ENCODE assay signal across 18 cellular contexts in genomic region chr5:127922603-127923002, GRCh38.
DNase-seq lines count a peak whose midpoint lies in the region; ATAC-seq, FAIRE-seq and TF ChIP-seq lines count a peak whose summit lies in the region.
"Had no signal": no experiment of that assay in that cellular context is flagged by ENCODE, and none has a peak within 500 bp of the region (broad histone marks: within the 10 kb centered on the region; RNA-seq: fewer than 3 reads in every experiment).

No MANE protein-coding gene starts in this region.

- no peak overlapping the region for H2AK5ac ChIP-seq in IMR-90 (ENCODE audit: low read depth, low read length)

- H3K36me3 Mint-ChIP-seq in CD8-positive, alpha-beta memory T cell = peaks cover 0 to 3% (median 0%) of the 10 kb centered on the region in 3 donors

- H3K79me2 ChIP-seq in HepG2 (ENCODE audit: insufficient read depth, low read length) (no peaks in the 10 kb centered on the region), endothelial cell of umbilical vein (ENCODE audit: control insufficient read depth, insufficient read depth, low read length) (no peaks in the 10 kb centered on the region)

- TF ChIP-seq POLR2A in HepG2 (IDR thresholded peaks at IDR 0.05; ENCODE audit: insufficient read depth in 1 of 2, low read depth in 2 of 2, low read length in 2 of 2) (no peak), right lobe of liver (IDR thresholded peaks at IDR 0.05) (no peak), IMR-90 (IDR thresholded peaks at IDR 0.05; ENCODE audit: low read depth, low read length) (no peak), endothelial cell of umbilical vein (IDR thresholded peaks at IDR 0.05; ENCODE audit: low read depth, low read length) (no peak)

- H2AK9ac ChIP-seq in IMR-90 (replicated peaks; ENCODE audit: low read depth, low read length, poor library complexity) = no peak overlapping the region

- no peaks in the 10 kb centered on the region for H3K4me1 ChIP-seq in HepG2 (ENCODE audit: insufficient read depth, low read length)
- H3K4me1 ChIP-seq in right lobe of liver = no peaks in the 10 kb centered on the region
- H3K4me1 ChIP-seq in IMR-90 (ENCODE audit: control insufficient read depth, insufficient read depth, low read length) = no peaks in the 10 kb centered on the region
- H3K4me1 ChIP-seq in endothelial cell of umbilical vein (ENCODE audit: control insufficient read depth, extremely low read depth, insufficient read depth, low read length) = peaks cover 6% of the 10 kb centered on the region
- no peaks in the 10 kb centered on the region for H3K4me1 ChIP-seq in CD8-positive, alpha-beta memory T cell (ENCODE audit: insufficient read depth, low read length)

- H2BK120ac ChIP-seq in IMR-90 (ENCODE audit: low read depth, low read length) = no peak overlapping the region

- H3K27ac Mint-ChIP-seq in CD8-positive, alpha-beta memory T cell = no peak overlapping the region
- H3K27ac Mint-ChIP-seq: B cell; CD4-positive, alpha-beta T cell had no signal

- no peak overlapping the region for H3K56ac ChIP-seq in IMR-90 (ENCODE audit: extremely low read depth, insufficient read depth, low read length)

- BruUV-seq in HepG2 (replicated peaks; lab: Mats Ljungman, UMichigan) = no TSS peak
- BruUV-seq in IMR-90 (replicated peaks; lab: Mats Ljungman, UMichigan) = no TSS peak
- no TSS peak for BruUV-seq in endothelial cell of umbilical vein (replicated peaks; lab: Mats Ljungman, UMichigan)

- dilution Hi-C loops in IMR-90 (cut with HindIII; ENCODE audit: low sequenced_read_pairs, unreplicated experiment) = no loop called here
- dilution Hi-C loops in endothelial cell of umbilical vein (cut with MboI; ENCODE audit: extremely low pct_ligation_motif_present, low sequenced_read_pairs) = no loop called here

- in situ Hi-C loops in HepG2 (cut with HindIII; ENCODE audit: extremely low pct_ligation_motif_present, low pct_unique_long_range_greater_than_20kb) = no loop called here
- in situ Hi-C loops in IMR-90 (cut with MboI; ENCODE audit: low sequenced_read_pairs) = no loop called here

- H3K14ac ChIP-seq in IMR-90 (replicated peaks; ENCODE audit: low read depth, low read length) = no peak overlapping the region

- no peak overlapping the region for H2AFZ ChIP-seq in HepG2 (ENCODE audit: low read length)
- H2AFZ ChIP-seq in IMR-90 (replicated peaks; ENCODE audit: low read length, poor library complexity) = no peak overlapping the region
- H2AFZ ChIP-seq in endothelial cell of umbilical vein (ENCODE audit: low read depth, low read length) = no peak overlapping the region
- H2AFZ ChIP-seq: GM23248 had no signal

- no peak overlapping the region for H3K4ac ChIP-seq in IMR-90 (ENCODE audit: low read depth, low read length)

- no peak overlapping the region for H2BK20ac ChIP-seq in IMR-90 (ENCODE audit: low read depth, low read length)

- H3K27ac ChIP-seq in HepG2 (ENCODE audit: extremely low read length, insufficient read depth, low read length) = no peak overlapping the region
- H3K27ac ChIP-seq in right lobe of liver = no peak overlapping the region
- no peak overlapping the region for H3K27ac ChIP-seq in IMR-90 (ENCODE audit: insufficient read depth, low read length)
- no peak overlapping the region for H3K27ac ChIP-seq in endothelial cell of umbilical vein (ENCODE audit: insufficient read depth, low read depth, low read length)
- H3K27ac ChIP-seq in CD8-positive, alpha-beta memory T cell (ENCODE audit: low read depth, low read length) = no peak overlapping the region
- H3K27ac ChIP-seq: GM23248 had no signal

- H3K23ac ChIP-seq in IMR-90 (ENCODE audit: low read depth, low read length) = no peak overlapping the region

- TF ChIP-seq CTCF in HepG2 (CRISPR knock-in tag; IDR thresholded peaks at IDR 0.05) (no peak), right lobe of liver (IDR thresholded peaks at IDR 0.05) (no peak), IMR-90 (conservative IDR thresholded peaks at IDR 0.05; ENCODE audit: low read depth, low read length) (no peak), endothelial cell of umbilical vein (IDR thresholded peaks at IDR 0.05; ENCODE audit: extremely low read depth in 1 of 2, insufficient read depth in 1 of 2, low read depth in 1 of 2, low read length in 2 of 2) (no peak)

- H3K4me3 Mint-ChIP-seq in CD8-positive, alpha-beta memory T cell = no peak overlapping the region
- H3K4me3 Mint-ChIP-seq: B cell; CD4-positive, alpha-beta T cell had no signal

- no peaks in the 10 kb centered on the region; a peak in 1 of 5 replicates for H3K27me3 ChIP-seq in HepG2 (ENCODE audit: control insufficient read depth in 1 of 2, insufficient read depth in 2 of 2, low read length in 2 of 2)
- no peaks in the 10 kb centered on the region for H3K27me3 ChIP-seq in right lobe of liver
- H3K27me3 ChIP-seq in IMR-90 (ENCODE audit: control insufficient read depth, insufficient read depth, low read length) = no peaks in the 10 kb centered on the region
- no peaks in the 10 kb centered on the region for H3K27me3 ChIP-seq in endothelial cell of umbilical vein (ENCODE audit: control insufficient read depth in 2 of 2, insufficient read depth in 2 of 2, low read length in 2 of 2)
- no peaks in the 10 kb centered on the region for H3K27me3 ChIP-seq in CD8-positive, alpha-beta memory T cell (ENCODE audit: insufficient read depth, low read length, poor library complexity, severe bottlenecking)

- TF ChIP-seq RAD21 in HepG2 (CRISPR knock-in tag; IDR thresholded peaks at IDR 0.05) (no peak), IMR-90 (IDR thresholded peaks at IDR 0.05; ENCODE audit: low read length) (no peak)

- WGBS in HepG2 (ENCODE audit: low lambda C conversion rate) = 26% methylated on average over 2 of the region's 2 CpGs
- 56% methylated on average over 2 of the region's 2 CpGs for WGBS in right lobe of liver (ENCODE audit: insufficient coverage, low coverage, low lambda C conversion rate, missing lambda C conversion rate)
- WGBS in IMR-90 (ENCODE audit: extremely low coverage in 2 of 2, insufficient read length in 1 of 2), 2 experiments = no CpG with 5 or more reads among the region's 2 CpGs

- H3K9ac ChIP-seq in HepG2 (ENCODE audit: insufficient read depth, low read depth, low read length) (no peak overlapping the region), IMR-90 (ENCODE audit: low read depth, low read length) (no peak overlapping the region), endothelial cell of umbilical vein (replicated peaks; ENCODE audit: extremely low read depth, insufficient read depth, low read length) (no peak overlapping the region)
- H3K9ac ChIP-seq: GM23248 had no signal

- TF ChIP-seq EP300 in HepG2 (IDR thresholded peaks at IDR 0.05; ENCODE audit: low read depth in 2 of 2, low read length in 2 of 2) (no peak), HepG2 (CRISPR knock-in tag; IDR thresholded peaks at IDR 0.05; ENCODE audit: borderline replicate concordance) (no peak)

- no peak overlapping the region for H3K4me3 ChIP-seq in HepG2 (replicated peaks in 1 of 3; ENCODE audit: insufficient read depth in 1 of 3, low read depth in 2 of 3, low read length in 3 of 3)
- no peak overlapping the region for H3K4me3 ChIP-seq in right lobe of liver
- H3K4me3 ChIP-seq in IMR-90 (ENCODE audit: insufficient read depth, low read depth, low read length) = no peak overlapping the region
- H3K4me3 ChIP-seq in endothelial cell of umbilical vein (replicated peaks in 1 of 3; ENCODE audit: insufficient read depth in 1 of 3, low read depth in 1 of 3, low read length in 3 of 3) = no peak overlapping the region
- H3K4me3 ChIP-seq in CD8-positive, alpha-beta memory T cell (ENCODE audit: low read length) = no peak overlapping the region
- H3K4me3 ChIP-seq: GM23248, K562 had no signal

- no peak for DNase-seq in HepG2 (ENCODE audit: low spot score)
- DNase-seq in right lobe of liver = no peak
- DNase-seq in IMR-90 = peak; percentile 10
- DNase-seq in endothelial cell of umbilical vein (ENCODE audit: low read depth, low spot score) = no peak
- no peak for DNase-seq in CD8-positive, alpha-beta memory T cell
- DNase-seq: C1 segment of cervical spinal cord; CD4-positive, alpha-beta T cell; DMS153; GF-D8; GM23248 had no signal

- H4K91ac ChIP-seq in IMR-90 (ENCODE audit: insufficient read depth, low read depth, low read length) = no peak overlapping the region

- FAIRE-seq in HepG2 (lab: Jason Lieb, UNC) = no peak
- peak; percentile 42 for FAIRE-seq in endothelial cell of umbilical vein (lab: Jason Lieb, UNC)
- FAIRE-seq: A204.1, D721Med, H54, HTR-8/SVneo, K562 had no signal

- H3K4me2 ChIP-seq in HepG2 (ENCODE audit: low read depth, low read length) (no peak overlapping the region), IMR-90 (ENCODE audit: low read depth, low read length) (no peak overlapping the region), endothelial cell of umbilical vein (ENCODE audit: insufficient read depth, low read length) (no peak overlapping the region)

- H4K8ac ChIP-seq in IMR-90 (ENCODE audit: low read depth in 2 of 2, low read length in 2 of 2) = no peak overlapping the region

- H3K4me1 Mint-ChIP-seq in CD8-positive, alpha-beta memory T cell = peaks cover 0 to under 1% (median 0%) of the 10 kb centered on the region in 3 donors
- H3K4me1 Mint-ChIP-seq: B cell had no signal

- H4K5ac ChIP-seq in IMR-90 (ENCODE audit: low read depth, low read length) = no peak overlapping the region

- intact Hi-C loops in HepG2 (cut with micrococcal nuclease; ENCODE audit: unreplicated experiment) (no loop called here), right lobe of liver (cut with DNase I) (no loop called here), IMR-90 (cut with micrococcal nuclease) (no loop called here), endothelial cell of umbilical vein (cut with micrococcal nuclease) (no loop called here)

- H3K36me3 ChIP-seq in HepG2 (replicated peaks in 1 of 2; ENCODE audit: control insufficient read depth in 1 of 2, insufficient read depth in 2 of 2, low read length in 2 of 2) (no peaks in the 10 kb centered on the region), right lobe of liver (no peaks in the 10 kb centered on the region), IMR-90 (ENCODE audit: control insufficient read depth, insufficient read depth, low read length) (no peaks in the 10 kb centered on the region), endothelial cell of umbilical vein (ENCODE audit: control insufficient read depth in 2 of 2, extremely low read depth in 1 of 2, insufficient read depth in 2 of 2, low read length in 2 of 2) (no peaks in the 10 kb centered on the region)
- H3K36me3 ChIP-seq in CD8-positive, alpha-beta memory T cell (ENCODE audit: insufficient read depth, low read length) = no peaks in the 10 kb centered on the region

- CTCF ChIA-PET in HepG2 (lab: Yijun Ruan, JAX; ENCODE audit: low intra/inter-chr PET ratio, low total read pairs) = no interaction called here
- CTCF ChIA-PET in IMR-90 (lab: Yijun Ruan, JAX) = interaction anchor here (0.6 to 1.5 kb wide), 3 partner anchors 12 to 360 kb away, joined by 3 to 9 read pairs (median 4); partner anchors contain the start of gene SLC12A2
- CTCF ChIA-PET in endothelial cell of umbilical vein (lab: Charles Lee) = interaction anchor here (0.8 to 2.8 kb wide), 3 partner anchors 9 to 15 kb away, joined by 3 to 17 read pairs (median 4); no protein-coding TSS in a partner anchor
- CTCF ChIA-PET in CD8-positive, alpha-beta memory T cell (lab: Charles Lee) = no interaction called here

- H2BK5ac ChIP-seq in IMR-90 (ENCODE audit: low read depth, low read length, poor library complexity, severe bottlenecking) = no peak overlapping the region

- H3K79me1 ChIP-seq in IMR-90 (ENCODE audit: low read depth in 1 of 2, low read length in 2 of 2) = no peaks in the 10 kb centered on the region

- H3K9me3 ChIP-seq in HepG2 (ENCODE audit: low read length) (no peaks in the 10 kb centered on the region), right lobe of liver (no peaks in the 10 kb centered on the region), IMR-90 (ENCODE audit: control insufficient read depth, insufficient read depth, low read length) (no peaks in the 10 kb centered on the region), endothelial cell of umbilical vein (replicated peaks; ENCODE audit: control insufficient read depth, insufficient read depth, low read length) (no peaks in the 10 kb centered on the region)
- H3K9me3 ChIP-seq in CD8-positive, alpha-beta memory T cell (ENCODE audit: low read length) = no peaks in the 10 kb centered on the region

- H3K9me3 Mint-ChIP-seq in CD8-positive, alpha-beta memory T cell = no peaks in the 10 kb centered on the region
- H3K9me3 Mint-ChIP-seq: CD4-positive, alpha-beta T cell had no signal

- no peak overlapping the region for H2BK15ac ChIP-seq in IMR-90 (ENCODE audit: low read depth, low read length)

- H4K20me1 ChIP-seq in HepG2 (ENCODE audit: insufficient read depth, low read length) (no peaks in the 10 kb centered on the region), IMR-90 (ENCODE audit: insufficient read depth, low read length) (no peaks in the 10 kb centered on the region), endothelial cell of umbilical vein (replicated peaks; ENCODE audit: control insufficient read depth, extremely low read depth, insufficient read depth, low read length) (no peaks in the 10 kb centered on the region)

- H3K9me1 ChIP-seq in IMR-90 (ENCODE audit: insufficient read depth, low read length) (0 out of 2 replicates have a peak, but pooled peaks cover 5% of the 10 kb centered on the region), endothelial cell of umbilical vein (replicated peaks; ENCODE audit: control insufficient read depth, extremely low read depth, insufficient read depth, low read length) (no peaks in the 10 kb centered on the region)

- ATAC-seq in HepG2 = no peak
- no peak for ATAC-seq in right lobe of liver
- ATAC-seq in IMR-90 (ENCODE audit: low read depth) = no peak; the same call in 1 of the 2 replicates
- ATAC-seq in HG02798 (IDR thresholded peaks at IDR 0.05; ENCODE audit: poor library complexity, unreplicated experiment) = no peak
- no peak for ATAC-seq in GM19324 (IDR thresholded peaks at IDR 0.05; ENCODE audit: low FRiP score, unreplicated experiment)
- ATAC-seq: K562 had no signal

- H3K18ac ChIP-seq in IMR-90 (ENCODE audit: low read depth, low read length) = no peak overlapping the region

- POLR2A ChIA-PET in HepG2 (lab: Yijun Ruan, JAX) (no interaction called here), IMR-90 (lab: Charles Lee; ENCODE audit: unreplicated experiment) (no interaction called here), endothelial cell of umbilical vein (lab: Charles Lee) (no interaction called here)
- POLR2A ChIA-PET in CD8-positive, alpha-beta memory T cell (lab: Charles Lee) = no interaction called here

- H3K27me3 Mint-ChIP-seq in CD8-positive, alpha-beta memory T cell = peaks cover 4 to 7% of the 10 kb centered on the region in 2 donors
- H3K27me3 Mint-ChIP-seq: B cell; CD4-positive, alpha-beta T cell had no signal

Comparison
In these comparisons a context has a peak if more than half of its experiments do, and no peak if none do; other contexts are left out.
1. CTCF ChIA-PET loops: an anchor here in IMR-90 (0.6 to 1.5 kb wide) and endothelial cell of umbilical vein (0.8 to 2.8 kb wide); none called in HepG2 and CD8-positive, alpha-beta memory T cell.